Comparison of ENCODE assay signal across 11 cellular contexts in genomic region chr5:76084496-76085285, GRCh38. TPM values are rescaled to one million over a fixed set of nuclear protein-coding genes. Genes with fewer than 3 reads are reported as not detected.
DNase-seq lines count a peak whose midpoint lies in the region; ATAC-seq and TF ChIP-seq lines count a peak whose summit lies in the region.
"Had no signal": no experiment of that assay in that cellular context is flagged by ENCODE, and none has a peak within 500 bp of the region (broad histone marks: within the 10 kb centered on the region; RNA-seq: fewer than 3 reads in every experiment).

No MANE protein-coding gene starts in this region.

- H3K27ac Mint-ChIP-seq in neural crest cell (ENCODE audit: unreplicated experiment), result no peak overlapping the region

- H3K9me3 Mint-ChIP-seq in neural crest cell, result no peaks in the 10 kb centered on the region

- peaks cover 17% of the 10 kb centered on the region for H3K4me1 Mint-ChIP-seq in neural crest cell

- ATAC-seq in HG02588 (IDR thresholded peaks at IDR 0.05; ENCODE audit: unreplicated experiment), result no peak
- ATAC-seq in GM19397 (IDR thresholded peaks at IDR 0.05; ENCODE audit: unreplicated experiment), result no peak
- ATAC-seq in HG03108 (IDR thresholded peaks at IDR 0.05; ENCODE audit: unreplicated experiment), result no peak

- DNase-seq in GM06990 (ENCODE audit: extremely low read depth, insufficient read length) (peak; percentile 18), NCI-H2171 treated with DMSO at 0.1 percent for 48 hours (lab: John Stamatoyannopoulos, UW) (peak; percentile 58), cardiac fibroblast (ENCODE audit: low read depth in 2 of 2) (peak; percentile 2 to 16), neural crest cell (ENCODE audit: low read depth, low spot score) (peak; percentile 20), foreskin melanocyte (no peak)

- H3K36me3 Mint-ChIP-seq in neural crest cell (ENCODE audit: low read depth), result no peaks in the 10 kb centered on the region

- H3K27me3 Mint-ChIP-seq in neural crest cell (ENCODE audit: low read depth), result peaks cover 88% of the 10 kb centered on the region

- H3K4me3 Mint-ChIP-seq in neural crest cell, result peak overlapping the region; percentile 89

- H3K4me3 ChIP-seq in GM06990 (replicated peaks; ENCODE audit: low read depth, low read length) (no peak overlapping the region; the same call in 1 of the 2 replicates), cardiac fibroblast (replicated peaks in 1 of 2; ENCODE audit: low read depth in 2 of 2, low read length in 2 of 2) (no peak overlapping the region)

- H3K36me3 ChIP-seq in GM06990 (ENCODE audit: control insufficient read depth, insufficient read depth, low read length), result no peaks in the 10 kb centered on the region

- peaks cover 2% of the 10 kb centered on the region; the same call in 1 of the 2 replicates for H3K27me3 ChIP-seq in GM06990 (replicated peaks; ENCODE audit: control insufficient read depth, insufficient read depth, low read length)

- TF ChIP-seq CTCF in GM06990 (IDR thresholded peaks at IDR 0.05; ENCODE audit: insufficient read depth, low read length, poor library complexity, severe bottlenecking), result no peak
- no peak for TF ChIP-seq CTCF in cardiac fibroblast (IDR thresholded peaks at IDR 0.05; ENCODE audit: low read depth, low read length)
- TF ChIP-seq CTCF in neural crest cell (conservative IDR thresholded peaks at IDR 0.05), result no peak

RNA-seq across cellular contexts. Expression of gene SV2C, which starts 1.5 kb away (rescaled TPM):
- total RNA-seq in neural crest cell, result 0.33 and 0.66 TPM in 2 replicates
- total RNA-seq: fibroblast of lung, LHCN-M2, pulmonary artery endothelial cell had no signal
